In genomic region chr11:9923280-9923679, GRCh38 we compare ENCODE assay signal across 25 cellular contexts.
DNase-seq lines count a peak whose midpoint lies in the region; ATAC-seq and TF ChIP-seq lines count a peak whose summit lies in the region.
"Had no signal": no experiment of that assay in that cellular context is flagged by ENCODE, and none has a peak within 500 bp of the region (broad histone marks: within the 10 kb centered on the region; RNA-seq: fewer than 3 reads in every experiment).

No MANE protein-coding gene starts in this region.

- H3K36me3 Mint-ChIP-seq in activated CD4-positive, alpha-beta T cell treated with anti-CD3 and anti-CD28 coated beads, Interleukin-2, amount 10 ng/mL, durations not matched to agents 24 days and 14 days (ENCODE audit: low read depth), result no peaks in the 10 kb centered on the region
- H3K36me3 Mint-ChIP-seq: activated naive CD8-positive, alpha-beta T cell treated with anti-CD3 and anti-CD28 coated beads for 36 hours had no signal

- H3K27ac ChIP-seq in ectodermal cell (ENCODE audit: insufficient read depth, low read depth, low read length, poor library complexity, severe bottlenecking) (peak overlapping the region; percentile 11), mesenchymal stem cell (ENCODE audit: low read length, poor library complexity, severe bottlenecking) (peak overlapping the region; percentile 62), spleen (peak overlapping the region in 5 of 8 donors; percentile 4 to 28 (median 20)), adrenal gland (no peak overlapping the region)
- H3K27ac ChIP-seq: 22Rv1, GM23248, thyroid gland had no signal

- TF ChIP-seq CTCF in spleen (IDR thresholded peaks at IDR 0.05 in 8 of 11, conservative IDR thresholded peaks at IDR 0.05 in 3 of 11) (no peak), adrenal gland (IDR thresholded peaks at IDR 0.05) (no peak)

- no peak overlapping the region for H4K8ac ChIP-seq in mesenchymal stem cell (ENCODE audit: low read length)

- H3K9ac ChIP-seq in mesenchymal stem cell (ENCODE audit: low read length), result no peak overlapping the region
- H3K9ac ChIP-seq: GM23248 had no signal

- no peak overlapping the region for H3K14ac ChIP-seq in mesenchymal stem cell (ENCODE audit: low read length in 2 of 2)

- H3K4me1 ChIP-seq in ectodermal cell (ENCODE audit: control insufficient read depth, insufficient read depth, low read length) (peaks cover 10% of the 10 kb centered on the region), mesenchymal stem cell (ENCODE audit: control insufficient read depth, insufficient read depth, low read depth, low read length) (peaks cover 2% of the 10 kb centered on the region), spleen (peaks cover 0 to 6% (median 0%) of the 10 kb centered on the region in 6 donors), adrenal gland (replicated peaks in 1 of 2) (no peaks in the 10 kb centered on the region)

- H3K9me3 Mint-ChIP-seq in activated CD4-positive, alpha-beta T cell treated with anti-CD3 and anti-CD28 coated beads, Interleukin-2, amount 10 ng/mL, durations not matched to agents 24 days and 14 days, result no peaks in the 10 kb centered on the region
- H3K9me3 Mint-ChIP-seq: activated CD8-positive, alpha-beta T cell treated with anti-CD3 and anti-CD28 coated beads for 36 hours; activated naive CD8-positive, alpha-beta T cell treated with anti-CD3 and anti-CD28 coated beads for 36 hours; stimulated activated naive CD8-positive, alpha-beta T cell treated with anti-CD3 and anti-CD28 coated beads, Interleukin-15, amount 100 ng/mL, for 72 hours; T-helper 1 cell treated with Interleukin-12 subunit alpha and Interleukin-12 subunit beta and Interleukin-4 antibody, amounts not matched to agents 30 μg/mL and 1 μg/mL, for 36 hours had no signal

- intact Hi-C loops in activated CD4-positive, alpha-beta T cell treated with anti-CD3 and anti-CD28 coated beads, Interleukin-2, amount 10 ng/mL, durations not matched to agents 24 days and 14 days (cut with micrococcal nuclease), result no loop called here
- intact Hi-C loops in spleen (cut with DNase I; ENCODE audit: low total_unique reads) (no loop called here), adrenal gland (cut with DNase I) (no loop called here)

- H3K27me3 ChIP-seq in ectodermal cell (ENCODE audit: control insufficient read depth, insufficient read depth, low read length, poor library complexity, severe bottlenecking) (no peaks in the 10 kb centered on the region), mesenchymal stem cell (ENCODE audit: control insufficient read depth in 1 of 2, insufficient read depth in 1 of 2, low read length in 2 of 2) (no peaks in the 10 kb centered on the region), spleen (replicated peaks in 1 of 7) (no peaks in the 10 kb centered on the region), adrenal gland (no peaks in the 10 kb centered on the region)
- H3K27me3 ChIP-seq: MG63, thyroid gland had no signal

- H2BK5ac ChIP-seq in mesenchymal stem cell (ENCODE audit: low read depth, low read length, poor library complexity, severe bottlenecking), result no peak overlapping the region

- H4K91ac ChIP-seq in mesenchymal stem cell (ENCODE audit: low read length), result no peak overlapping the region

- peak; percentile 30 for DNase-seq in activated CD4-positive, alpha-beta T cell treated with anti-CD3 and anti-CD28 coated beads, Interleukin-2, amount 10 ng/mL, durations not matched to agents 24 days and 14 days
- no peak for DNase-seq in activated CD4-positive, alpha-beta T cell treated with anti-CD3 and anti-CD28 coated beads for 4 hours
- DNase-seq in mesenchymal stem cell, result no peak
- no peak for DNase-seq in spleen
- DNase-seq in adrenal gland, result no peak
- no peak for DNase-seq in effector CD4-positive, alpha-beta T cell
- DNase-seq: activated CD4-positive, CD25-positive, alpha-beta regulatory T cell treated with anti-CD3 and anti-CD28 coated beads, Interleukin-2, amount 50 U/mL, for 72 hours; activated CD8-positive, alpha-beta T cell treated with anti-CD3 and anti-CD28 coated beads for 36 hours; activated effector memory CD4-positive, alpha-beta T cell treated with Interleukin-2 at 50 U/mL for 16 hours; activated naive CD8-positive, alpha-beta T cell treated with anti-CD3 and anti-CD28 coated beads for 36 hours; activated T-cell treated with anti-CD3 and anti-CD28 coated beads for 4 hours; central memory CD4-positive, alpha-beta T cell; GM23248; NCI-H1417; NCI-H446 treated with DMSO at 0.1 percent for 48 hours; stimulated activated naive CD8-positive, alpha-beta T cell treated with anti-CD3 and anti-CD28 coated beads, Interleukin-15, amount 100 ng/mL, for 72 hours had no signal

- H3K36me3 ChIP-seq in ectodermal cell (ENCODE audit: control insufficient read depth, insufficient read depth, low read length) (no peaks in the 10 kb centered on the region), mesenchymal stem cell (ENCODE audit: control insufficient read depth in 1 of 2, insufficient read depth in 2 of 2, low read depth in 1 of 2, low read length in 2 of 2) (peaks cover 0 to 4% of the 10 kb centered on the region in 2 experiments), spleen (no peaks in the 10 kb centered on the region), adrenal gland (replicated peaks in 1 of 2) (no peaks in the 10 kb centered on the region)
- H3K36me3 ChIP-seq: MG63, thyroid gland had no signal

- H3K4me3 ChIP-seq in ectodermal cell (ENCODE audit: insufficient read depth, low read depth, low read length) (no peak overlapping the region), mesenchymal stem cell (ENCODE audit: insufficient read depth in 1 of 2, low read depth in 1 of 2, low read length in 2 of 2) (no peak overlapping the region), spleen (no peak overlapping the region), adrenal gland (no peak overlapping the region)
- H3K4me3 ChIP-seq: GM23248, K562, lung, MG63, thyroid gland had no signal

- no peak overlapping the region for H2BK120ac ChIP-seq in mesenchymal stem cell (ENCODE audit: low read depth, low read length)

- no peak overlapping the region for H3K23ac ChIP-seq in mesenchymal stem cell (ENCODE audit: low read length in 2 of 2)

- H3K4me1 Mint-ChIP-seq in activated CD4-positive, alpha-beta T cell treated with anti-CD3 and anti-CD28 coated beads, Interleukin-2, amount 10 ng/mL, durations not matched to agents 24 days and 14 days, result peaks cover 3% of the 10 kb centered on the region
- H3K4me1 Mint-ChIP-seq: activated naive CD8-positive, alpha-beta T cell treated with anti-CD3 and anti-CD28 coated beads for 36 hours; CD14-positive monocyte had no signal

- no peak overlapping the region for H2BK12ac ChIP-seq in mesenchymal stem cell (ENCODE audit: low read length in 2 of 2)

- TF ChIP-seq POLR2A in spleen (IDR thresholded peaks at IDR 0.05) (no peak), adrenal gland (IDR thresholded peaks at IDR 0.05) (no peak)

- H3K27me3 Mint-ChIP-seq in activated CD4-positive, alpha-beta T cell treated with anti-CD3 and anti-CD28 coated beads, Interleukin-2, amount 10 ng/mL, durations not matched to agents 24 days and 14 days, result no peaks in the 10 kb centered on the region
- H3K27me3 Mint-ChIP-seq: activated CD8-positive, alpha-beta T cell treated with anti-CD3 and anti-CD28 coated beads for 36 hours; activated naive CD8-positive, alpha-beta T cell treated with anti-CD3 and anti-CD28 coated beads for 36 hours; stimulated activated naive CD8-positive, alpha-beta T cell treated with anti-CD3 and anti-CD28 coated beads, Interleukin-15, amount 100 ng/mL, for 72 hours had no signal

- no peak overlapping the region for H3K27ac Mint-ChIP-seq in activated CD4-positive, alpha-beta T cell treated with anti-CD3 and anti-CD28 coated beads, Interleukin-2, amount 10 ng/mL, durations not matched to agents 24 days and 14 days
- H3K27ac Mint-ChIP-seq: activated CD8-positive, alpha-beta T cell treated with anti-CD3 and anti-CD28 coated beads for 36 hours; activated naive CD8-positive, alpha-beta T cell treated with anti-CD3 and anti-CD28 coated beads for 36 hours; CD14-positive monocyte; T-helper 1 cell treated with Interleukin-12 subunit alpha and Interleukin-12 subunit beta and Interleukin-4 antibody, amounts not matched to agents 30 μg/mL and 1 μg/mL, for 36 hours had no signal

- no peak overlapping the region for H3K4ac ChIP-seq in mesenchymal stem cell (ENCODE audit: low read depth in 1 of 2, low read length in 2 of 2)

- no peak overlapping the region for H3K4me3 Mint-ChIP-seq in activated CD4-positive, alpha-beta T cell treated with anti-CD3 and anti-CD28 coated beads, Interleukin-2, amount 10 ng/mL, durations not matched to agents 24 days and 14 days
- H3K4me3 Mint-ChIP-seq: activated CD8-positive, alpha-beta T cell treated with anti-CD3 and anti-CD28 coated beads for 36 hours; activated naive CD8-positive, alpha-beta T cell treated with anti-CD3 and anti-CD28 coated beads for 36 hours; CD14-positive monocyte; stimulated activated naive CD8-positive, alpha-beta T cell treated with anti-CD3 and anti-CD28 coated beads, Interleukin-15, amount 100 ng/mL, for 72 hours; T-helper 1 cell treated with Interleukin-12 subunit alpha and Interleukin-12 subunit beta and Interleukin-4 antibody, amounts not matched to agents 30 μg/mL and 1 μg/mL, for 36 hours had no signal

- H3K9me3 ChIP-seq in ectodermal cell (ENCODE audit: control insufficient read depth, low read length) (no peaks in the 10 kb centered on the region), mesenchymal stem cell (ENCODE audit: control insufficient read depth, low read length) (no peaks in the 10 kb centered on the region), spleen (no peaks in the 10 kb centered on the region), adrenal gland (replicated peaks in 1 of 3) (no peaks in the 10 kb centered on the region)
- H3K9me3 ChIP-seq: MG63, thyroid gland had no signal

- H2AFZ ChIP-seq in mesenchymal stem cell (ENCODE audit: low read depth, low read length), result no peak overlapping the region
- H2AFZ ChIP-seq: GM23248 had no signal

- H3K4me2 ChIP-seq in mesenchymal stem cell (ENCODE audit: low read length, poor library complexity, severe bottlenecking), result no peak overlapping the region

- no peak overlapping the region for H2BK15ac ChIP-seq in mesenchymal stem cell (ENCODE audit: low read depth, poor library complexity, severe bottlenecking)

- no peak for ATAC-seq in GM19395 (IDR thresholded peaks at IDR 0.05; ENCODE audit: unreplicated experiment)
- ATAC-seq: activated CD8-positive, alpha-beta T cell treated with anti-CD3 and anti-CD28 coated beads for 36 hours; K562; stimulated activated naive CD8-positive, alpha-beta T cell treated with anti-CD3 and anti-CD28 coated beads, Interleukin-15, amount 100 ng/mL, for 72 hours had no signal

- no peak overlapping the region for H2AK5ac ChIP-seq in mesenchymal stem cell (ENCODE audit: low read length, severe bottlenecking)

- WGBS in ectodermal cell, 2 experiments, result 32 to 45% methylated on average over 2 of the region's 2 CpGs
- no CpG with 5 or more reads among the region's 2 CpGs for WGBS in mesenchymal stem cell
- 61 to 75% (median 72%) methylated on average over 2 of the region's 2 CpGs for WGBS in spleen, 5 donors
- 85 to 96% (median 90%) methylated on average over 2 of the region's 2 CpGs for WGBS in adrenal gland, 4 donors

- H3K79me1 ChIP-seq in mesenchymal stem cell (replicated peaks; ENCODE audit: low read length, poor library complexity, severe bottlenecking), result peaks cover 2% of the 10 kb centered on the region

- H3K18ac ChIP-seq in mesenchymal stem cell (ENCODE audit: low read depth in 1 of 2, low read length in 2 of 2), result peak overlapping the region in 1 of 2 experiments; percentile 43

Comparison
In these comparisons a context has a peak if more than half of its experiments do, and no peak if none do; other contexts are left out.
1. H3K27ac ChIP-seq: peak in ectodermal cell (single experiment), mesenchymal stem cell (single experiment) and spleen (5 of 8); none in adrenal gland (0 of 5).